15 cellular contexts compared by ENCODE assay signal in genomic region chr17:77165577-77165976, GRCh38. TPM values are rescaled to one million over a fixed set of nuclear protein-coding genes. Genes with fewer than 3 reads are reported as not detected.
A peak's percentile ranks its signal among the peaks of the same experiment; 100 is the strongest.
DNase-seq lines count a peak whose midpoint lies in the region; ATAC-seq and TF ChIP-seq lines count a peak whose summit lies in the region.
"Had no signal": no experiment of that assay in that cellular context is flagged by ENCODE, and none has a peak within 500 bp of the region (broad histone marks: within the 10 kb centered on the region; RNA-seq: fewer than 3 reads in every experiment).

No MANE protein-coding gene starts in this region.

- H3K9ac ChIP-seq in endodermal cell (ENCODE audit: extremely low read depth, low read length, poor library complexity, severe bottlenecking): no peak overlapping the region

- WGBS in endodermal cell (ENCODE audit: insufficient coverage in 1 of 2, insufficient read length in 1 of 2), 2 experiments: 100% methylated on average over 1 of the region's 1 CpG; no CpG with 5 or more reads in 1 of the 2 experiments
- 0 to 21% (median 3%) methylated on average over 1 of the region's 1 CpG for WGBS in psoas muscle, 3 donors

- peaks cover 75% of the 10 kb centered on the region for H3K36me3 Mint-ChIP-seq in CD4-positive, alpha-beta T cell (ENCODE audit: low read depth)
- H3K36me3 Mint-ChIP-seq in endodermal cell (ENCODE audit: low read depth): peaks cover 31% of the 10 kb centered on the region

- H3K27ac ChIP-seq in CD4-positive, alpha-beta T cell (ENCODE audit: low read depth, low read length): no peak overlapping the region
- H3K27ac ChIP-seq in SJSA1 (peak overlapping the region; percentile 83), endodermal cell (ENCODE audit: low read depth, low read length) (peak overlapping the region; percentile 2), psoas muscle (peak overlapping the region; percentile 84), tibial artery (no peak overlapping the region)
- H3K27ac ChIP-seq: transverse colon had no signal

- peaks cover 61% of the 10 kb centered on the region for H3K4me1 Mint-ChIP-seq in CD4-positive, alpha-beta T cell (ENCODE audit: low read depth)
- H3K4me1 Mint-ChIP-seq in endodermal cell: peaks cover 32% of the 10 kb centered on the region

- peaks cover 21% of the 10 kb centered on the region for H3K9me3 ChIP-seq in CD4-positive, alpha-beta T cell (ENCODE audit: control insufficient read depth, low read length)
- H3K9me3 ChIP-seq in SJSA1 (replicated peaks): peaks cover 22% of the 10 kb centered on the region
- H3K9me3 ChIP-seq in endodermal cell (ENCODE audit: control insufficient read depth, low read length): peaks cover 55% of the 10 kb centered on the region
- H3K9me3 ChIP-seq in psoas muscle: peaks cover 12% of the 10 kb centered on the region
- H3K9me3 ChIP-seq in tibial artery: peaks cover 0 to 17% (median 6%) of the 10 kb centered on the region in 3 donors

- POLR2A ChIA-PET in CD4-positive, alpha-beta T cell (lab: Charles Lee): no interaction called here

- H3K27ac Mint-ChIP-seq in CD4-positive, alpha-beta T cell: peak overlapping the region; percentile 69
- no peak overlapping the region for H3K27ac Mint-ChIP-seq in endodermal cell

- peaks cover 15% of the 10 kb centered on the region for H3K9me3 Mint-ChIP-seq in CD4-positive, alpha-beta T cell
- peaks cover 33% of the 10 kb centered on the region for H3K9me3 Mint-ChIP-seq in endodermal cell

- intact Hi-C loops in CD4-positive, alpha-beta T cell (cut with DNase I, micrococcal nuclease): no loop called here
- intact Hi-C loops in psoas muscle (cut with DNase I) (no loop called here), tibial artery (cut with DNase I; ENCODE audit: low total_unique reads) (no loop called here)

- TF ChIP-seq CTCF in CD4-positive, alpha-beta T cell (IDR thresholded peaks at IDR 0.05): no peak
- TF ChIP-seq CTCF in endodermal cell (conservative IDR thresholded peaks at IDR 0.05) (no peak), psoas muscle (IDR thresholded peaks at IDR 0.05) (no peak), tibial artery (IDR thresholded peaks at IDR 0.05) (no peak)

- H3K27me3 Mint-ChIP-seq in CD4-positive, alpha-beta T cell: no peaks in the 10 kb centered on the region
- H3K27me3 Mint-ChIP-seq in endodermal cell (ENCODE audit: insufficient read depth): no peaks in the 10 kb centered on the region
- H3K27me3 Mint-ChIP-seq: activated CD4-positive, alpha-beta T cell treated with anti-CD3 and anti-CD28 coated beads for 36 hours had no signal

- ATAC-seq in CD4-positive, alpha-beta T cell (ENCODE audit: poor library complexity): no peak
- ATAC-seq in psoas muscle: no peak
- ATAC-seq: activated CD4-positive, alpha-beta T cell treated with anti-CD3 and anti-CD28 coated beads for 36 hours had no signal

- no peaks in the 10 kb centered on the region for H3K27me3 ChIP-seq in CD4-positive, alpha-beta T cell (ENCODE audit: control insufficient read depth, insufficient read depth, low read length)
- H3K27me3 ChIP-seq in SJSA1 (replicated peaks) (no peaks in the 10 kb centered on the region), endodermal cell (ENCODE audit: control insufficient read depth, insufficient read depth, low read length, poor library complexity, severe bottlenecking) (no peaks in the 10 kb centered on the region), psoas muscle (ENCODE audit: insufficient read depth in 3 of 3, low read length in 2 of 3) (no peaks in the 10 kb centered on the region), tibial artery (no peaks in the 10 kb centered on the region)
- H3K27me3 ChIP-seq: transverse colon had no signal

- DNase-seq in CD4-positive, alpha-beta T cell: no peak
- DNase-seq in SJSA1 (ENCODE audit: low read depth in 1 of 2, low spot score in 2 of 2) (peak in 1 of 2 experiments; percentile 16), endodermal cell (no peak), psoas muscle (no peak), NAMALWA (ENCODE audit: low spot score) (no peak), tibial artery (no peak), GOT3 (lab: John Stamatoyannopoulos, UW) (no peak)
- DNase-seq in activated CD4-positive, CD25-positive, alpha-beta regulatory T cell (lab: John Stamatoyannopoulos, UW): no peak
- DNase-seq: activated CD4-positive, alpha-beta T cell treated with anti-CD3 and anti-CD28 coated beads for 36 hours; activated T-cell treated with anti-CD3 and anti-CD28 coated beads, Interleukin-2, amount 50 U/mL, for 1 hour; anterior cingulate cortex; C1 segment of cervical spinal cord; NCI-H1048; NCI-H2171; transverse colon had no signal

- H3K36me3 ChIP-seq in SJSA1: peaks cover 63% of the 10 kb centered on the region
- H3K36me3 ChIP-seq in endodermal cell (ENCODE audit: control insufficient read depth, insufficient read depth, low read length): peaks cover 24% of the 10 kb centered on the region
- H3K36me3 ChIP-seq in psoas muscle (ENCODE audit: insufficient read depth in 1 of 2, low read depth in 1 of 2): peaks cover 0 to 3% of the 10 kb centered on the region in 2 donors
- H3K36me3 ChIP-seq in tibial artery: peaks cover 4 to 16% (median 5%) of the 10 kb centered on the region in 3 donors
- H3K36me3 ChIP-seq: transverse colon had no signal

- CTCF ChIA-PET in CD4-positive, alpha-beta T cell (lab: Charles Lee): no interaction called here

- no peak overlapping the region for H3K4me3 ChIP-seq in SJSA1
- no peak overlapping the region for H3K4me3 ChIP-seq in endodermal cell (ENCODE audit: low read length)
- H3K4me3 ChIP-seq in psoas muscle: peak overlapping the region; percentile 50
- no peak overlapping the region for H3K4me3 ChIP-seq in tibial artery
- H3K4me3 ChIP-seq: transverse colon had no signal

- no peak overlapping the region for H3K4me3 Mint-ChIP-seq in CD4-positive, alpha-beta T cell
- no peak overlapping the region for H3K4me3 Mint-ChIP-seq in endodermal cell
- H3K4me3 Mint-ChIP-seq: activated CD4-positive, alpha-beta T cell treated with anti-CD3 and anti-CD28 coated beads for 36 hours had no signal

- peaks cover 57% of the 10 kb centered on the region for H3K4me1 ChIP-seq in SJSA1 (replicated peaks)
- H3K4me1 ChIP-seq in endodermal cell (ENCODE audit: control insufficient read depth, insufficient read depth, low read length): peaks cover 1% of the 10 kb centered on the region
- H3K4me1 ChIP-seq in psoas muscle: peaks cover 60% of the 10 kb centered on the region
- peaks cover 0 to 29% (median 3%) of the 10 kb centered on the region in 4 donors for H3K4me1 ChIP-seq in tibial artery

RNA-seq across cellular contexts. Expression of gene SEC14L1, which starts 24.8 kb away (rescaled TPM):
- 10 to 100 TPM; 97.3 to 98.5 TPM for total RNA-seq in CD4-positive, alpha-beta T cell
- 31.5 and 76.0 TPM in 2 replicates for total RNA-seq in SJSA1 (2014; rRNA removed; shearing (Covaris generic))
- total RNA-seq in endodermal cell (10 to 100 TPM; 77.0 to 87.4 TPM), psoas muscle (10 to 100 TPM; 68.7 to 98.9 (median 73.0) TPM)
- polyA plus RNA-seq in endodermal cell (2013, experiment 1 of 2): 104 TPM
- 90.5 TPM for polyA plus RNA-seq in endodermal cell (2013, experiment 2 of 2)
- 10 to 100 TPM; 38.6 to 84.2 (median 43.2) TPM for polyA plus RNA-seq in psoas muscle

Comparison
In these comparisons a context has a peak if more than half of its experiments do, and no peak if none do; other contexts are left out.
1. H3K27ac ChIP-seq: peak in SJSA1 (single experiment), endodermal cell (single experiment) and psoas muscle (single experiment); none in CD4-positive, alpha-beta T cell (single experiment) and tibial artery (0 of 2).